ENCODE assay signal across 7 cellular contexts in the genomic region with DNA sequence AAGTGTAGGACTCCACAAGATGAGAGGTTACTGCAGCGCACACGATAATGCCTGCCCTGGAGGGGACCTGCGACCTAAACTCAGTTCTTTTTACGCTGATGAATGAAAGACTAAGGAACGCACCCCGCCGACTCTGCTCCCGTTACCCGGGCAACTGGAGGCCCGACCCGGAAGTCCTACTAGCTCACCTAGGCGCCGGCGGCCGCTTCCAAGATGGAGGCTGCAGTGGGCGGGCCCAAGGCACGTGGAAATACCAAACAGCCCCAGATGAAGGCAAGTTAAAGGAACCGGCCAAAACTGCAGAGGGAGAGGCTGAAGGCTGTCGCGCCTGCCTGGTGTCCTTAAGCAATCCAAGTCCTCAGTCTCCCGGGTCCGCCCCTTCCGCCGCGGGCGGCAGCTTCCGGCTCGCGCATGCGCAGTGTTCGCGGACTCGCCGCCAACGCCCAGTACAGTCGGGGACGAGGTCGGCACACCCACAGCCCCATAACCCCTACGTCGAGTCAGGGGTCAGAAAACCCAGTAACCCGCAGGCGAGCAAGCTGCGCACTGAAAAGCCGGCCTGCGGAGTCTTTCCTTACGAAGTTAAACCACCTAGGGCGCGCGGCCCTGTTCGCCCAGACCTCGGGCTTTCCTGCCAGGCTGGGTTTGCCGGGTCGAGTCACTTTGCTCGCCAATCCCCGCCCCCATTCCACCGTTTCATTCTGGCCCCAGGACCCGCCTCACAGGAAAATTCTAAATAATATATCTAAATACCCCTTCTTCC.
DNase-seq lines count a peak whose midpoint lies in the region; ATAC-seq, FAIRE-seq and TF ChIP-seq lines count a peak whose summit lies in the region.

A gene with protein sequence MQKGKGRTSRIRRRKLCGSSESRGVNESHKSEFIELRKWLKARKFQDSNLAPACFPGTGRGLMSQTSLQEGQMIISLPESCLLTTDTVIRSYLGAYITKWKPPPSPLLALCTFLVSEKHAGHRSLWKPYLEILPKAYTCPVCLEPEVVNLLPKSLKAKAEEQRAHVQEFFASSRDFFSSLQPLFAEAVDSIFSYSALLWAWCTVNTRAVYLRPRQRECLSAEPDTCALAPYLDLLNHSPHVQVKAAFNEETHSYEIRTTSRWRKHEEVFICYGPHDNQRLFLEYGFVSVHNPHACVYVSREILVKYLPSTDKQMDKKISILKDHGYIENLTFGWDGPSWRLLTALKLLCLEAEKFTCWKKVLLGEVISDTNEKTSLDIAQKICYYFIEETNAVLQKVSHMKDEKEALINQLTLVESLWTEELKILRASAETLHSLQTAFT (minus strand): TSS at position 368 of the 763 bp plus-strand sequence. CDS start 1,638 bp downstream, outside the sequence.

- peak; percentile 92 for FAIRE-seq in GM18507 (lab: Jason Lieb, UNC)

- peak within 1 kb of the TSS; percentile 93 for H3K4me3 ChIP-seq in astrocyte of the cerebellum (ENCODE audit: low read depth, low read length)
- H3K4me3 ChIP-seq in retinal pigment epithelial cell (ENCODE audit: low read length): peak within 1 kb of the TSS; percentile 95

- ATAC-seq in HG02981 (IDR thresholded peaks at IDR 0.05; ENCODE audit: unreplicated experiment): peak; percentile 88

- in situ Hi-C loops in astrocyte of the cerebellum (cut with HindIII; ENCODE audit: low sequenced_read_pairs): no loop called here

- DNase-seq in GM18507 (ENCODE audit: extremely low spot score, insufficient read length, low read depth): peak; percentile 96
- peak; percentile 89 for DNase-seq in NCI-H2029 treated with DMSO at 0.1 percent for 48 hours (lab: John Stamatoyannopoulos, UW)
- peak; percentile 90 for DNase-seq in T-helper 9 cell
- peak; percentile 72 for DNase-seq in astrocyte of the cerebellum (ENCODE audit: low read depth)
- peak; percentile 88 to 94 for DNase-seq in hippocampal formation (lab: John Stamatoyannopoulos, UW)
- peak; percentile 60 for DNase-seq in retinal pigment epithelial cell (ENCODE audit: low read depth)

- TF ChIP-seq CTCF in astrocyte of the cerebellum (IDR thresholded peaks at IDR 0.05; ENCODE audit: low read depth, low read length, missing control alignments) (no peak), retinal pigment epithelial cell (conservative IDR thresholded peaks at IDR 0.05; ENCODE audit: low read depth, low read length) (no peak)

Comparison
In these comparisons a context has a peak if more than half of its experiments do, and no peak if none do; other contexts are left out.
1. Peak in every context shown above with its lines: DNase-seq, ATAC-seq and H3K4me3 ChIP-seq.